ENCODE assay signal across 1 cellular context in the genomic region with DNA sequence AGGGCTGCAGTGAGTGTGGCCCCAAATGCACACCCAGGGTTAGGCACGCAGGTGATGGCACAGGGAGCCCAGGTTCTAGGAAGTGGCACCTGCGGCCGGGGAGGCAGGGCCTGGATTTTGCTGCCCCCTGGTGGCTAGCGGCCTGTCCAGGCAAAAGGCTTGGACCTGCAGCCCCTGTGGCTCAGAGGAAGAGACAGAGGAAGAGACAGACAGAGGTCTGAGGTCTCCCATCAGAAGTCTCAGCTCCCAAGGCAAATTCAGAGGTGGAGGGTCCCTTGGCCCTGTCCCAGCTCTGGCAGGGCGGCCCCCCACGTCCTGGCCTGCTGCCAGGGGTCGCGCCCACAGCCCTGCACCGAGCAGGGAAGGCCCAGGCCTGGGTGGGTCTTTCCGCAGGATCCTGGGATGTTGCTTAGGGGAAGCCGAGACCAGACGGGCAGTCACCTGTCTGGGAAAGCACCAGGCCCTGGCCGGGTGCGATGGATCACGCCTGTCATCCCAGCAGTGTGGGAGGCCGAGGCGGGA.
TF ChIP-seq lines count a peak whose summit lies in the region.

No MANE protein-coding gene starts in this region.

TF ChIP-seq in K562, 482 proteins besides CTCF, POLR2A, EP300 and RAD21 (continues in another document):
- TF ChIP-seq MTA1 (IDR thresholded peaks at IDR 0.05; ENCODE audit: borderline replicate concordance): no peak
- TF ChIP-seq, protein P1, sequence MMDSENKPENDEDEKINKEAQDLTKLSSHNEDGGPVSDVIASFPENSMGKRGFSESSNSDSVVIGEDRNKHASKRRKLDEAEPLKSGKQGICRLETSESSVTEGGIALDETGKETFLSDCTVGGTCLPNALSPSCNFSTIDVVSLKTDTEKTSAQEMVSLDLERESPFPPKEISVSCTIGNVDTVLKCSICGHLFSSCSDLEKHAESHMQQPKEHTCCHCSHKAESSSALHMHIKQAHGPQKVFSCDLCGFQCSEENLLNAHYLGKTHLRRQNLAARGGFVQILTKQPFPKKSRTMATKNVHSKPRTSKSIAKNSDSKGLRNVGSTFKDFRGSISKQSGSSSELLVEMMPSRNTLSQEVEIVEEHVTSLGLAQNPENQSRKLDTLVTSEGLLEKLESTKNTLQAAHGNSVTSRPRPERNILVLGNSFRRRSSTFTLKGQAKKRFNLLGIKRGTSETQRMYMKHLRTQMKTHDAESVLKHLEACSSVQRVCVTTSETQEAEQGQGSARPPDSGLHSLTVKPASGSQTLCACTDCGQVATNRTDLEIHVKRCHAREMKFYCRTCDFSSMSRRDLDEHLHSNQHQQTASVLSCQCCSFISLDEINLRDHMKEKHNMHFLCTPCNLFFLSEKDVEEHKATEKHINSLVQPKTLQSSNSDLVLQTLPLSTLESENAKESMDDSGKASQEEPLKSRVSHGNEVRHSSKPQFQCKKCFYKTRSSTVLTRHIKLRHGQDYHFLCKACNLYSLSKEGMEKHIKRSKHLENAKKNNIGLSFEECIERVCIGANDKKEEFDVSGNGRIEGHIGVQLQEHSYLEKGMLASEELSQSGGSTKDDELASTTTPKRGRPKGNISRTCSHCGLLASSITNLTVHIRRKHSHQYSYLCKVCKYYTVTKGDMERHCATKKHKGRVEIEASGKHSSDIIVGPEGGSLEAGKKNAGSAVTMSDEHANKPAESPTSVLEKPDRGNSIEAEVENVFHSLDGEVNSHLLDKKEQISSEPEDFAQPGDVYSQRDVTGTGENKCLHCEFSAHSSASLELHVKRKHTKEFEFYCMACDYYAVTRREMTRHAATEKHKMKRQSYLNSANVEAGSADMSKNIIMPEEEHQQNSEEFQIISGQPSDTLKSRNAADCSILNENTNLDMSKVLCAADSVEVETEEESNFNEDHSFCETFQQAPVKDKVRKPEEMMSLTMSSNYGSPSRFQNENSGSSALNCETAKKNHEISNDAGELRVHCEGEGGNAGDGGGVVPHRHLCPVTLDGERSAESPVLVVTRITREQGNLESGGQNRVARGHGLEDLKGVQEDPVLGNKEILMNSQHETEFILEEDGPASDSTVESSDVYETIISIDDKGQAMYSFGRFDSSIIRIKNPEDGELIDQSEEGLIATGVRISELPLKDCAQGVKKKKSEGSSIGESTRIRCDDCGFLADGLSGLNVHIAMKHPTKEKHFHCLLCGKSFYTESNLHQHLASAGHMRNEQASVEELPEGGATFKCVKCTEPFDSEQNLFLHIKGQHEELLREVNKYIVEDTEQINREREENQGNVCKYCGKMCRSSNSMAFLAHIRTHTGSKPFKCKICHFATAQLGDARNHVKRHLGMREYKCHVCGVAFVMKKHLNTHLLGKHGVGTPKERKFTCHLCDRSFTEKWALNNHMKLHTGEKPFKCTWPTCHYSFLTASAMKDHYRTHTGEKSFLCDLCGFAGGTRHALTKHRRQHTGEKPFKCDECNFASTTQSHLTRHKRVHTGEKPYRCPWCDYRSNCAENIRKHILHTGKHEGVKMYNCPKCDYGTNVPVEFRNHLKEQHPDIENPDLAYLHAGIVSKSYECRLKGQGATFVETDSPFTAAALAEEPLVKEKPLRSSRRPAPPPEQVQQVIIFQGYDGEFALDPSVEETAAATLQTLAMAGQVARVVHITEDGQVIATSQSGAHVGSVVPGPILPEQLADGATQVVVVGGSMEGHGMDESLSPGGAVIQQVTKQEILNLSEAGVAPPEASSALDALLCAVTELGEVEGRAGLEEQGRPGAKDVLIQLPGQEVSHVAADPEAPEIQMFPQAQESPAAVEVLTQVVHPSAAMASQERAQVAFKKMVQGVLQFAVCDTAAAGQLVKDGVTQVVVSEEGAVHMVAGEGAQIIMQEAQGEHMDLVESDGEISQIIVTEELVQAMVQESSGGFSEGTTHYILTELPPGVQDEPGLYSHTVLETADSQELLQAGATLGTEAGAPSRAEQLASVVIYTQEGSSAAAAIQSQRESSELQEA (IDR thresholded peaks at IDR 0.05; ENCODE audit: low read depth): 0 out of 2 replicates have a peak, but pooled peaks have one; percentile 31
- TF ChIP-seq TOE1 (IDR thresholded peaks at IDR 0.05; ENCODE audit: borderline replicate concordance): no peak
- no peak for TF ChIP-seq TOE1 (CRISPR knock-in tag; IDR thresholded peaks at IDR 0.05; ENCODE audit: borderline replicate concordance, low read depth)
- 0 out of 2 replicates have a peak, but pooled peaks have one; percentile 57 for TF ChIP-seq SPI1 (IDR thresholded peaks at IDR 0.05; ENCODE audit: borderline replicate concordance, low read depth, low read length)
- no peak for TF ChIP-seq SMAD3 (CRISPR knock-in tag; conservative IDR thresholded peaks at IDR 0.05)
- peak; percentile 69 for TF ChIP-seq CTCFL (IDR thresholded peaks at IDR 0.05; ENCODE audit: borderline replicate concordance, insufficient read depth, low read depth, low read length, poor library complexity, severe bottlenecking)
- peak; percentile 53; the same call in 1 of the 2 replicates for TF ChIP-seq RB1 (IDR thresholded peaks at IDR 0.05; ENCODE audit: low read depth)
- no peak for TF ChIP-seq ZBTB8A (IDR thresholded peaks at IDR 0.05; ENCODE audit: partially characterized antibody)
- peak; percentile 90 for TF ChIP-seq MYNN (IDR thresholded peaks at IDR 0.05)
- no peak for TF ChIP-seq MYNN (CRISPR knock-in tag; IDR thresholded peaks at IDR 0.05)
- TF ChIP-seq, protein P2, sequence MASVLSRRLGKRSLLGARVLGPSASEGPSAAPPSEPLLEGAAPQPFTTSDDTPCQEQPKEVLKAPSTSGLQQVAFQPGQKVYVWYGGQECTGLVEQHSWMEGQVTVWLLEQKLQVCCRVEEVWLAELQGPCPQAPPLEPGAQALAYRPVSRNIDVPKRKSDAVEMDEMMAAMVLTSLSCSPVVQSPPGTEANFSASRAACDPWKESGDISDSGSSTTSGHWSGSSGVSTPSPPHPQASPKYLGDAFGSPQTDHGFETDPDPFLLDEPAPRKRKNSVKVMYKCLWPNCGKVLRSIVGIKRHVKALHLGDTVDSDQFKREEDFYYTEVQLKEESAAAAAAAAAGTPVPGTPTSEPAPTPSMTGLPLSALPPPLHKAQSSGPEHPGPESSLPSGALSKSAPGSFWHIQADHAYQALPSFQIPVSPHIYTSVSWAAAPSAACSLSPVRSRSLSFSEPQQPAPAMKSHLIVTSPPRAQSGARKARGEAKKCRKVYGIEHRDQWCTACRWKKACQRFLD (CRISPR knock-in tag; IDR thresholded peaks at IDR 0.05): no peak
- TF ChIP-seq L3MBTL2 (IDR thresholded peaks at IDR 0.05): no peak
- TF ChIP-seq ZNF224 (CRISPR knock-in tag; IDR thresholded peaks at IDR 0.05): no peak
- no peak for TF ChIP-seq CHD2 (IDR thresholded peaks at IDR 0.05; ENCODE audit: low read depth, low read length)
- peak; percentile 60; the same call in 1 of the 2 replicates for TF ChIP-seq TARDBP (IDR thresholded peaks at IDR 0.05)
- peak; percentile 53; the same call in 1 of the 2 replicates for TF ChIP-seq NR1H2 (CRISPR knock-in tag; IDR thresholded peaks at IDR 0.05)
- TF ChIP-seq TBP (optimal IDR thresholded peaks at IDR 0.05; ENCODE audit: low read depth, low read length): no peak
- TF ChIP-seq KAT7 (CRISPR knock-in tag; IDR thresholded peaks at IDR 0.05; ENCODE audit: borderline replicate concordance): peak; percentile 90
- no peak for TF ChIP-seq ZNF778 (CRISPR knock-in tag; IDR thresholded peaks at IDR 0.05)
- no peak for TF ChIP-seq CSDE1 (IDR thresholded peaks at IDR 0.05)
- no peak for TF ChIP-seq TEAD2 (tag; IDR thresholded peaks at IDR 0.05)
- no peak for TF ChIP-seq SIX5 (IDR thresholded peaks at IDR 0.05; ENCODE audit: borderline replicate concordance in 1 of 2, insufficient read depth in 1 of 2, low read depth in 1 of 2, low read length in 2 of 2)
- TF ChIP-seq MNT (conservative IDR thresholded peaks at IDR 0.05): no peak; a peak in 1 of 4 replicates
- no peak for TF ChIP-seq MIER1 (IDR thresholded peaks at IDR 0.05; ENCODE audit: low read depth)
- TF ChIP-seq CBFB (CRISPR knock-in tag; IDR thresholded peaks at IDR 0.05): no peak
- no peak for TF ChIP-seq ZC3H11A (IDR thresholded peaks at IDR 0.05; ENCODE audit: low read depth, low read length)
- TF ChIP-seq, protein P3, sequence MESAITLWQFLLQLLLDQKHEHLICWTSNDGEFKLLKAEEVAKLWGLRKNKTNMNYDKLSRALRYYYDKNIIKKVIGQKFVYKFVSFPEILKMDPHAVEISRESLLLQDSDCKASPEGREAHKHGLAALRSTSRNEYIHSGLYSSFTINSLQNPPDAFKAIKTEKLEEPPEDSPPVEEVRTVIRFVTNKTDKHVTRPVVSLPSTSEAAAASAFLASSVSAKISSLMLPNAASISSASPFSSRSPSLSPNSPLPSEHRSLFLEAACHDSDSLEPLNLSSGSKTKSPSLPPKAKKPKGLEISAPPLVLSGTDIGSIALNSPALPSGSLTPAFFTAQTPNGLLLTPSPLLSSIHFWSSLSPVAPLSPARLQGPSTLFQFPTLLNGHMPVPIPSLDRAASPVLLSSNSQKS (CRISPR knock-in tag; IDR thresholded peaks at IDR 0.05): no peak
- TF ChIP-seq HNRNPL (IDR thresholded peaks at IDR 0.05; ENCODE audit: low read depth, low read length): no peak
- TF ChIP-seq SMC3 (conservative IDR thresholded peaks at IDR 0.05; ENCODE audit: insufficient read depth, low read depth, low read length): peak; percentile 94
- TF ChIP-seq, protein P4, sequence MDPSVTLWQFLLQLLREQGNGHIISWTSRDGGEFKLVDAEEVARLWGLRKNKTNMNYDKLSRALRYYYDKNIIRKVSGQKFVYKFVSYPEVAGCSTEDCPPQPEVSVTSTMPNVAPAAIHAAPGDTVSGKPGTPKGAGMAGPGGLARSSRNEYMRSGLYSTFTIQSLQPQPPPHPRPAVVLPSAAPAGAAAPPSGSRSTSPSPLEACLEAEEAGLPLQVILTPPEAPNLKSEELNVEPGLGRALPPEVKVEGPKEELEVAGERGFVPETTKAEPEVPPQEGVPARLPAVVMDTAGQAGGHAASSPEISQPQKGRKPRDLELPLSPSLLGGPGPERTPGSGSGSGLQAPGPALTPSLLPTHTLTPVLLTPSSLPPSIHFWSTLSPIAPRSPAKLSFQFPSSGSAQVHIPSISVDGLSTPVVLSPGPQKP (CRISPR knock-in tag; IDR thresholded peaks at IDR 0.05): no peak
- TF ChIP-seq STAG1 (CRISPR knock-in tag; IDR thresholded peaks at IDR 0.05; ENCODE audit: borderline replicate concordance): peak; percentile 72; the same call in 1 of the 2 replicates
- no peak for TF ChIP-seq SNRNP70 (optimal IDR thresholded peaks at IDR 0.05; ENCODE audit: low read depth, low read length)
- TF ChIP-seq, protein P5, sequence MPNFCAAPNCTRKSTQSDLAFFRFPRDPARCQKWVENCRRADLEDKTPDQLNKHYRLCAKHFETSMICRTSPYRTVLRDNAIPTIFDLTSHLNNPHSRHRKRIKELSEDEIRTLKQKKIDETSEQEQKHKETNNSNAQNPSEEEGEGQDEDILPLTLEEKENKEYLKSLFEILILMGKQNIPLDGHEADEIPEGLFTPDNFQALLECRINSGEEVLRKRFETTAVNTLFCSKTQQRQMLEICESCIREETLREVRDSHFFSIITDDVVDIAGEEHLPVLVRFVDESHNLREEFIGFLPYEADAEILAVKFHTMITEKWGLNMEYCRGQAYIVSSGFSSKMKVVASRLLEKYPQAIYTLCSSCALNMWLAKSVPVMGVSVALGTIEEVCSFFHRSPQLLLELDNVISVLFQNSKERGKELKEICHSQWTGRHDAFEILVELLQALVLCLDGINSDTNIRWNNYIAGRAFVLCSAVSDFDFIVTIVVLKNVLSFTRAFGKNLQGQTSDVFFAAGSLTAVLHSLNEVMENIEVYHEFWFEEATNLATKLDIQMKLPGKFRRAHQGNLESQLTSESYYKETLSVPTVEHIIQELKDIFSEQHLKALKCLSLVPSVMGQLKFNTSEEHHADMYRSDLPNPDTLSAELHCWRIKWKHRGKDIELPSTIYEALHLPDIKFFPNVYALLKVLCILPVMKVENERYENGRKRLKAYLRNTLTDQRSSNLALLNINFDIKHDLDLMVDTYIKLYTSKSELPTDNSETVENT (CRISPR knock-in tag; IDR thresholded peaks at IDR 0.05): no peak
- no peak for TF ChIP-seq SNAPC5 (CRISPR knock-in tag; IDR thresholded peaks at IDR 0.05)
- TF ChIP-seq TRIM28 (IDR thresholded peaks at IDR 0.05): no peak
- TF ChIP-seq, protein P6, sequence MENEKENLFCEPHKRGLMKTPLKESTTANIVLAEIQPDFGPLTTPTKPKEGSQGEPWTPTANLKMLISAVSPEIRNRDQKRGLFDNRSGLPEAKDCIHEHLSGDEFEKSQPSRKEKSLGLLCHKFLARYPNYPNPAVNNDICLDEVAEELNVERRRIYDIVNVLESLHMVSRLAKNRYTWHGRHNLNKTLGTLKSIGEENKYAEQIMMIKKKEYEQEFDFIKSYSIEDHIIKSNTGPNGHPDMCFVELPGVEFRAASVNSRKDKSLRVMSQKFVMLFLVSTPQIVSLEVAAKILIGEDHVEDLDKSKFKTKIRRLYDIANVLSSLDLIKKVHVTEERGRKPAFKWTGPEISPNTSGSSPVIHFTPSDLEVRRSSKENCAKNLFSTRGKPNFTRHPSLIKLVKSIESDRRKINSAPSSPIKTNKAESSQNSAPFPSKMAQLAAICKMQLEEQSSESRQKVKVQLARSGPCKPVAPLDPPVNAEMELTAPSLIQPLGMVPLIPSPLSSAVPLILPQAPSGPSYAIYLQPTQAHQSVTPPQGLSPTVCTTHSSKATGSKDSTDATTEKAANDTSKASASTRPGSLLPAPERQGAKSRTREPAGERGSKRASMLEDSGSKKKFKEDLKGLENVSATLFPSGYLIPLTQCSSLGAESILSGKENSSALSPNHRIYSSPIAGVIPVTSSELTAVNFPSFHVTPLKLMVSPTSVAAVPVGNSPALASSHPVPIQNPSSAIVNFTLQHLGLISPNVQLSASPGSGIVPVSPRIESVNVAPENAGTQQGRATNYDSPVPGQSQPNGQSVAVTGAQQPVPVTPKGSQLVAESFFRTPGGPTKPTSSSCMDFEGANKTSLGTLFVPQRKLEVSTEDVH (IDR thresholded peaks at IDR 0.05; ENCODE audit: low read depth, partially characterized antibody): no peak
- no peak for TF ChIP-seq HNRNPUL1 (IDR thresholded peaks at IDR 0.05; ENCODE audit: low read length)
